1 cellular context compared by ENCODE assay signal in genomic region chr19:18021121-18021755, GRCh38.
A peak's percentile ranks its signal among the peaks of the same experiment; 100 is the strongest.
TF ChIP-seq lines count a peak whose summit lies in the region.

No MANE protein-coding gene starts in this region.

TF ChIP-seq in endothelial cell of umbilical vein, 7 proteins besides CTCF, POLR2A, EP300 and RAD21:
- TF ChIP-seq GATA2 (IDR thresholded peaks at IDR 0.05; ENCODE audit: insufficient read depth, insufficient read length, low read depth, low read length) (no peak), JUN (IDR thresholded peaks at IDR 0.05; ENCODE audit: borderline replicate concordance, insufficient read depth, insufficient read length, low read depth) (peak; percentile 60), MYC (IDR thresholded peaks at IDR 0.05; ENCODE audit: low read depth, low read length) (no peak), EZH2 (IDR thresholded peaks at IDR 0.05; ENCODE audit: borderline replicate concordance, low read depth, low read length, severe bottlenecking) (no peak), POLR2AphosphoS5 (IDR thresholded peaks at IDR 0.05; ENCODE audit: insufficient read depth, low read depth, low read length) (peak; percentile 67), FOS (IDR thresholded peaks at IDR 0.05; ENCODE audit: borderline replicate concordance, insufficient read depth, low read length) (peak; percentile 87), MAX (IDR thresholded peaks at IDR 0.05; ENCODE audit: insufficient read depth, insufficient read length) (peak; percentile 19)
